8 cellular contexts compared by ENCODE assay signal in the genomic region with DNA sequence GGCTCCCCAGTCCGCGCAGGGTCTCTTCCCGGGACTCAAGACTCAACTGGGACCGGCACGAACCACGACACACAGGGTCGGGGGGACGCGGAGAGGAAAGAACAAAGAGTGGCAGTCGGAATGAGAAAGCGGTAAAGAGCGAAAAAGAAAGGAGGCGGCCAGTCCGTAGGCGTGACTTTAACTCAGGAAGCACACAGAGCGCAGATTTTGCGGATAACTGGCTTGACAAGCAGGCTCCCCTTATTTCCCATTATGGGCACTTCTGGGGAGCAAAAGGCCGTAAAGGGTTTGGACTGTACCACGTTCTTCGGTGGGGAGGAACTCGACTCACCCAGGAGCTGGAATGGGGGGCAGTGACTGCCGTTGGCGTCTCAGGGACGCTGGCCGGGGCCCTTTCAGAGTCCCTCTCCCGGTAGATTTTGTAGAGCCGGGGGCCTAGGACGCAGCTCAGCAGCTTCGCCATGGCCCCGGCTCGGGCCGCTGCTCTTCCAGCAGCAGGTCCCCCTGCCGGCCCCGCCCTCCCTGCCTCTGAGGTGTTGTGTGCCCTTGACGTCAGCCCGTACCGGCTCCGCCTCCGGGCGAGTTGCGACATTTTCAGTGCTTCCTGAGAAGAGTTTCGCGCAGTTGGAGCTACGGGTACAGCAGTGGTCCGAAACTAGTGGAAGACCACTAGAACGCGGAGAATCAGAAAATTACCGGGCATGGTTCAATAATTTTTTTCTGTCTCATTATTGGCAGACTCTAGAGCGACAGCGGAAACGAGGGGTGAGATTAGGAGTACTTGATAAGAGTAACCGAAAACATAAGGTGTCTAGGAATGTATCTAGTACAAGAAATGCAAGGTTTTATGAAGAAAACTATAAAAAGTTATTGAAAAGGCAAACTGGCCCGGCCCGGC. TPM values are rescaled to one million over a fixed set of nuclear protein-coding genes. Genes with fewer than 3 reads are reported as not detected.
DNase-seq lines count a peak whose midpoint lies in the region; ATAC-seq and TF ChIP-seq lines count a peak whose summit lies in the region.

A gene (minus strand): TSS at position 506 of the 898 bp plus-strand sequence. CDS start 43 bp downstream, at position 463.

- peaks cover 11 to 32% (median 22%) of the 10 kb centered on the region in 9 donors for H3K4me1 ChIP-seq in heart right ventricle
- peaks cover 21 to 32% (median 23%) of the 10 kb centered on the region in 4 donors for H3K4me1 ChIP-seq in upper lobe of left lung

- H3K36me3 ChIP-seq in heart right ventricle (peaks cover 0 to 33% (median 11%) of the 10 kb centered on the region in 9 donors), upper lobe of left lung (peaks cover 0 to 24% (median 10%) of the 10 kb centered on the region in 4 donors)

- no peaks in the 10 kb centered on the region for H3K9me3 ChIP-seq in heart right ventricle
- H3K9me3 ChIP-seq in upper lobe of left lung = no peaks in the 10 kb centered on the region

- no peaks in the 10 kb centered on the region for H3K27me3 ChIP-seq in heart right ventricle
- no peaks in the 10 kb centered on the region for H3K27me3 ChIP-seq in upper lobe of left lung

- H3K27ac ChIP-seq in heart right ventricle (peak within 1 kb of the TSS; percentile 91 to 99 (median 96)), upper lobe of left lung (peak within 1 kb of the TSS; percentile 97 to 99 (median 98))

- H3K4me3 ChIP-seq in GM12864 (ENCODE audit: low read depth, low read length) = peak within 1 kb of the TSS; percentile 90
- H3K4me3 ChIP-seq in heart right ventricle = peak within 1 kb of the TSS; percentile 56 to 89 (median 78)
- peak within 1 kb of the TSS; percentile 64 to 75 (median 73) for H3K4me3 ChIP-seq in upper lobe of left lung

- WGBS in heart right ventricle, 2 donors = 0 to 1% methylated on average over 53 to 54 of the region's 54 CpGs
- WGBS in upper lobe of left lung, 2 donors = 1% methylated on average over 44 to 54 of the region's 54 CpGs

- intact Hi-C loops in T-helper 1 cell treated with Interleukin-12 subunit alpha and Interleukin-12 subunit beta and Interleukin-4 antibody, amounts not matched to agents 30 ng/mL and 1 ng/mL, for 36 hours (cut with micrococcal nuclease) = loop anchor here (1.0 to 2.0 kb wide), 15 partner anchors 22 to 474 kb away; a partner anchor contains a TSS
- intact Hi-C loops in heart right ventricle (cut with DNase I) (no loop called here), posterior cingulate gyrus (cut with DNase I) (loop anchor here (2.0 to 10.0 kb wide), 2 partner anchors 92 to 160 kb away; a partner anchor contains a TSS)

- peak; percentile 96 for DNase-seq in GM12864 (ENCODE audit: low read depth)
- DNase-seq in NCI-H146 treated with DMSO at 0.1 percent for 48 hours (lab: John Stamatoyannopoulos, UW; ENCODE audit: unreplicated experiment) = peak; percentile 89
- peak; percentile 98 for DNase-seq in amniotic epithelial cell (ENCODE audit: low read depth)
- peak; percentile 99 for DNase-seq in heart right ventricle
- DNase-seq in posterior cingulate gyrus = peak; percentile 96 to 100 (median 98)
- DNase-seq in upper lobe of left lung = peak; percentile 99 to 100

- ATAC-seq in HG02840 (IDR thresholded peaks at IDR 0.05; ENCODE audit: low FRiP score, unreplicated experiment) (peak; percentile 71), heart right ventricle (peak; percentile 98 to 99 (median 99)), upper lobe of left lung (ENCODE audit: low FRiP score in 2 of 2) (peak; percentile 97 to 98)

- TF ChIP-seq EP300 in upper lobe of left lung (IDR thresholded peaks at IDR 0.05) = peak in 2 of 4 donors; percentile 25 to 92

- peak; percentile 46 to 100 (median 92) for TF ChIP-seq POLR2A in upper lobe of left lung (IDR thresholded peaks at IDR 0.05)

- no peak for TF ChIP-seq CTCF in GM12864 (IDR thresholded peaks at IDR 0.05; ENCODE audit: low read depth, low read length, missing control alignments)
- peak in 3 of 9 donors; percentile 12 to 28 (median 27) for TF ChIP-seq CTCF in heart right ventricle (IDR thresholded peaks at IDR 0.05)
- TF ChIP-seq CTCF in upper lobe of left lung (IDR thresholded peaks at IDR 0.05) = peak in 4 of 6 experiments; percentile 20 to 49 (median 44)

RNA-seq across cellular contexts. Expression of the gene that starts here (rescaled TPM):
- 53.6 and 59.7 TPM in 2 replicates for total RNA-seq in T-helper 1 cell treated with Interleukin-12 subunit alpha and Interleukin-12 subunit beta and Interleukin-4 antibody, amounts not matched to agents 30 ng/mL and 1 ng/mL, for 36 hours
- 10 to 100 TPM; 24.3 to 40.3 (median 28.7) TPM for total RNA-seq in heart right ventricle
- polyA plus RNA-seq in heart right ventricle = 10 to 100 TPM; 28.0 to 45.2 TPM
- 10 to 100 TPM; 42.1 to 62.5 (median 51.6) TPM for total RNA-seq in upper lobe of left lung

Comparison
In these comparisons a context has a peak if more than half of its experiments do, and no peak if none do; other contexts are left out.
1. Peak in every context shown above with its lines: DNase-seq, ATAC-seq, H3K4me3 ChIP-seq and H3K27ac ChIP-seq.
2. intact Hi-C loops: an anchor here in T-helper 1 cell treated with Interleukin-12 subunit alpha and Interleukin-12 subunit beta and Interleukin-4 antibody, amounts not matched to agents 30 ng/mL and 1 ng/mL, for 36 hours (1.0 to 2.0 kb wide) and posterior cingulate gyrus (2.0 to 10.0 kb wide); none called in heart right ventricle.